ENCODE assay signal across 1 cellular context in genomic region chr16:13036600-13036999, GRCh38.
TF ChIP-seq lines count a peak whose summit lies in the region.

No MANE protein-coding gene starts in this region.

TF ChIP-seq in HEK293T, 16 proteins besides CTCF, POLR2A, EP300 and RAD21 (continued from another document):
- no peak for TF ChIP-seq BHLHE40 (IDR thresholded peaks at IDR 0.05; ENCODE audit: borderline replicate concordance)
- TF ChIP-seq HDGF (IDR thresholded peaks at IDR 0.05; ENCODE audit: borderline replicate concordance): no peak
- no peak for TF ChIP-seq LEF1 (IDR thresholded peaks at IDR 0.05; ENCODE audit: borderline replicate concordance)
- TF ChIP-seq SUZ12 (IDR thresholded peaks at IDR 0.05): no peak
- no peak for TF ChIP-seq FOXM1 (IDR thresholded peaks at IDR 0.05; ENCODE audit: borderline replicate concordance)
- no peak for TF ChIP-seq FOXA1 (IDR thresholded peaks at IDR 0.05)
